ENCODE assay signal across 8 cellular contexts in the genomic region with DNA sequence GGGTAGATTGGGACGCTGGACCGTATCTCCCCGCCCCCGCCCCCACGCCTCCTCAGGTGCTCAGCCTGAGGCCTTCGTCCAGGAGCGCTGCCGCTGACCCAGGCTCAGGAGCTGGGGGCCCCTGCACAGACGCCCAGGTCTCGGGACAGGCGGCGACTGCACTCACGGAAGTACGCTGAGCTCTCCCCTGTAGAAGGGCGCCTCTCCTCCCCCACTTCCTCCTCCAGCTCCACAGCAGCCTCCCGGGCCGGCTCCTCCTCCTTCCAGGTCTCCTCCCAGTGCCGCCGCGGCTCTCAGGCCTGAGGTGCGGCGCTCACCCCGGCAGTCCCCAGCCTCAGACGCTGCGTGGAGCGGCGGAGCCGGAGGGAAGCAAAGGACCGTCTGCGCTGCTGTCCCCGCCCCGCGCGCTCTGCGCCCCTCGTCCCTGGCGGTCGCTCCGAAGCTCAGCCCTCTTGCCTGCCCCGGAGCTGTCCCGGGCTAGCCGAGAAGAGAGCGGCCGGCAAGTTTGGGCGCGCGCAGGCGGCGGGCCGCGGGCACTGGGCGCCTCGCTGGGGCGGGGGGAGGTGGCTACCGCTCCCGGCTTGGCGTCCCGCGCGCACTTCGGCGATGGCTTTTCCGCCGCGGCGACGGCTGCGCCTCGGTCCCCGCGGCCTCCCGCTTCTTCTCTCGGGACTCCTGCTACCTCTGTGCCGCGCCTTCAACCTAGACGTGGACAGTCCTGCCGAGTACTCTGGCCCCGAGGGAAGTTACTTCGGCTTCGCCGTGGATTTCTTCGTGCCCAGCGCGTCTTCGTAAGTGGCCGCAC. TPM values are rescaled to one million over a fixed set of nuclear protein-coding genes. Genes with fewer than 3 reads are reported as not detected.
A peak's percentile ranks its signal among the peaks of the same experiment; 100 is the strongest.
DNase-seq lines count a peak whose midpoint lies in the region; ATAC-seq and TF ChIP-seq lines count a peak whose summit lies in the region.

A gene (plus strand): TSS at position 324 of the 805 bp plus-strand sequence. CDS start 283 bp downstream, at position 607.

- H3K9me3 ChIP-seq in OCI-LY7 (ENCODE audit: low read length) (no peaks in the 10 kb centered on the region), mucosa of rectum (ENCODE audit: control insufficient read depth in 2 of 2, low read length in 2 of 2) (no peaks in the 10 kb centered on the region)

- H3K9me2 ChIP-seq in OCI-LY7 (ENCODE audit: insufficient read depth, low read length): no peaks in the 10 kb centered on the region

- H3K79me2 ChIP-seq in OCI-LY7 (ENCODE audit: insufficient read depth, low read depth, low read length): no peaks in the 10 kb centered on the region

- intact Hi-C loops in OCI-LY7 (cut with micrococcal nuclease; ENCODE audit: unreplicated experiment): no loop called here

- no peak within 1 kb of the TSS for H3K27ac ChIP-seq in OCI-LY7 (ENCODE audit: low read depth, low read length, poor library complexity, severe bottlenecking)
- peak within 1 kb of the TSS; percentile 95 to 96 for H3K27ac ChIP-seq in mucosa of rectum (ENCODE audit: low read depth in 2 of 2, low read length in 2 of 2)

- H4K20me1 ChIP-seq in OCI-LY7 (ENCODE audit: insufficient read depth, low read length): no peaks in the 10 kb centered on the region

- POLR2A ChIA-PET in OCI-LY7 (lab: Charles Lee): interaction anchor here (0.6 to 1.2 kb wide), 7 partner anchors 8 to 117 kb away, joined by 3 to 5 read pairs (median 3); no protein-coding TSS in a partner anchor

- TF ChIP-seq CTCF in OCI-LY7 (conservative IDR thresholded peaks at IDR 0.05; ENCODE audit: low read length): no peak

- peak within 1 kb of the TSS; percentile 96 for H2AFZ ChIP-seq in OCI-LY7 (ENCODE audit: low read length)

- H3K4me2 ChIP-seq in OCI-LY7 (ENCODE audit: low read length): peak within 1 kb of the TSS; percentile 77

- CTCF ChIA-PET in OCI-LY7 (lab: Charles Lee; ENCODE audit: unreplicated experiment): no interaction called here

- no TSS peak for BruUV-seq in OCI-LY7 (replicated peaks; lab: Mats Ljungman, UMichigan)

- H3K4me1 ChIP-seq in OCI-LY7 (ENCODE audit: insufficient read depth, low read length, poor library complexity, severe bottlenecking): peaks cover 16% of the 10 kb centered on the region
- peaks cover 0 to 6% of the 10 kb centered on the region in 2 donors for H3K4me1 ChIP-seq in mucosa of rectum (ENCODE audit: control insufficient read depth in 2 of 2, insufficient read depth in 2 of 2, low read length in 2 of 2)

- H3K27me3 ChIP-seq in mucosa of rectum (ENCODE audit: control insufficient read depth in 2 of 2, insufficient read depth in 2 of 2, low read length in 2 of 2): no peaks in the 10 kb centered on the region

- H3K4me3 ChIP-seq in OCI-LY7 (ENCODE audit: low read depth, low read length, poor library complexity, severe bottlenecking) (peak within 1 kb of the TSS; percentile 69), mucosa of rectum (ENCODE audit: low read length in 2 of 2) (peak within 1 kb of the TSS; percentile 93 to 94)

- H3K9ac ChIP-seq in mucosa of rectum (ENCODE audit: low read depth in 1 of 2, low read length in 2 of 2): peak within 1 kb of the TSS; percentile 90 to 96

- ATAC-seq in GM21360 (IDR thresholded peaks at IDR 0.05; ENCODE audit: unreplicated experiment): peak; percentile 95

- peak; percentile 79 for TF ChIP-seq POLR2A in erythroblast (IDR thresholded peaks at IDR 0.05; ENCODE audit: low read length)

- DNase-seq in D341Med (ENCODE audit: low spot score): peak; percentile 87
- peak; percentile 94 for DNase-seq in HT1080 (ENCODE audit: low read depth)
- DNase-seq in OCI-LY7 (ENCODE audit: low spot score): peak; percentile 72
- peak; percentile 80 for DNase-seq in activated T-cell treated with anti-CD3 and anti-CD28 coated beads, Interleukin-2, amount 50 U/mL, for 1 hour
- peak; percentile 83 to 87 for DNase-seq in erythroblast (lab: John Stamatoyannopoulos, UW)
- DNase-seq in stimulated activated CD8-positive, alpha-beta memory T cell treated with anti-CD3 and anti-CD28 coated beads, Interleukin-4, amount 100 ng/mL, for 4 hours (ENCODE audit: low read depth in 2 of 2, low spot score in 1 of 2): peak; percentile 44 to 66

- H3K36me3 ChIP-seq in OCI-LY7 (ENCODE audit: insufficient read depth, low read length) (no peaks in the 10 kb centered on the region), mucosa of rectum (ENCODE audit: control insufficient read depth in 2 of 2, insufficient read depth in 2 of 2, low read length in 2 of 2) (no peaks in the 10 kb centered on the region)

RNA-seq across cellular contexts. Expression of the gene that starts here (rescaled TPM):
- 38.5 and 48.8 TPM in 2 replicates for total RNA-seq in HT1080 (2014; rRNA removed; shearing (Covaris generic))
- 31.3 and 45.3 TPM in 2 replicates for polyA plus RNA-seq in HT1080 (2015; cell fraction: cytosol; rRNA removed)
- polyA plus RNA-seq in HT1080 (2015; cell fraction: nucleus; rRNA removed): 126 and 132 TPM in 2 replicates
- total RNA-seq in OCI-LY7 (2014; rRNA removed; shearing (Covaris generic)): 1.5 and 3.2 TPM in 2 replicates
- 0.48 and 1.1 TPM in 2 replicates for total RNA-seq in OCI-LY7 (2022)
